In genomic region chr2:171522057-171522803, GRCh38 we compare ENCODE assay signal across 1 cellular context.
TF ChIP-seq lines count a peak whose summit lies in the region.

CYBRD1 (plus strand) TSS chr2:171522474; CDS start chr2:171522546, 72 bp downstream.

TF ChIP-seq in K562, 482 proteins besides CTCF, POLR2A, EP300 and RAD21 (continued from another document and continues in another):
- peak; percentile 37; the same call in 1 of the 2 replicates for TF ChIP-seq DDX20 (tag; IDR thresholded peaks at IDR 0.05; ENCODE audit: low read depth)
- no peak for TF ChIP-seq SAFB (IDR thresholded peaks at IDR 0.05; ENCODE audit: borderline replicate concordance, low read depth, low read length)
- TF ChIP-seq MTF1 (CRISPR knock-in tag; IDR thresholded peaks at IDR 0.05; ENCODE audit: borderline replicate concordance): 0 out of 2 replicates have a peak, but pooled peaks have one; percentile 7
- peak; percentile 74; the same call in 1 of the 2 replicates for TF ChIP-seq TRIM28 (IDR thresholded peaks at IDR 0.05)
- TF ChIP-seq ZNF175 (CRISPR knock-in tag; IDR thresholded peaks at IDR 0.05; ENCODE audit: low read depth): peak; percentile 83; the same call in 1 of the 2 replicates
- peak; percentile 73; the same call in 1 of the 2 replicates for TF ChIP-seq KLF6 (CRISPR knock-in tag; IDR thresholded peaks at IDR 0.05; ENCODE audit: borderline replicate concordance)
- peak; percentile 57 for TF ChIP-seq RBBP5 (IDR thresholded peaks at IDR 0.05; ENCODE audit: borderline replicate concordance, insufficient read depth, low read length, poor library complexity, severe bottlenecking)
- no peak for TF ChIP-seq GTF3C2 (IDR thresholded peaks at IDR 0.05; ENCODE audit: borderline replicate concordance, extremely low read depth, insufficient read length)
- TF ChIP-seq YY1 (IDR thresholded peaks at IDR 0.05; ENCODE audit: borderline replicate concordance in 1 of 3, control insufficient read depth in 1 of 3, extremely low read depth in 1 of 3, insufficient read depth in 3 of 3, insufficient read length in 1 of 3, insufficient replicate concordance in 2 of 3, low read depth in 1 of 3, low read length in 2 of 3): peak in 2 of 3 experiments; percentile 68 to 83
- no peak for TF ChIP-seq ZBTB43 (CRISPR knock-in tag; IDR thresholded peaks at IDR 0.05)
- peak; percentile 56; the same call in 1 of the 2 replicates for TF ChIP-seq ZNF79 (CRISPR knock-in tag; IDR thresholded peaks at IDR 0.05; ENCODE audit: low read depth)
- TF ChIP-seq TCF7 (IDR thresholded peaks at IDR 0.05; ENCODE audit: borderline replicate concordance): peak; percentile 61; the same call in 1 of the 2 replicates
- TF ChIP-seq CHD4 (IDR thresholded peaks at IDR 0.05; ENCODE audit: insufficient read depth, insufficient replicate concordance, low read depth, low read length, poor library complexity, severe bottlenecking): peak; percentile 14
- peak; percentile 69 for TF ChIP-seq BHLHE40 (IDR thresholded peaks at IDR 0.05; ENCODE audit: low read length)
- TF ChIP-seq PRDM10 (IDR thresholded peaks at IDR 0.05; ENCODE audit: partially characterized antibody): peak; percentile 55
- TF ChIP-seq SRSF7 (optimal IDR thresholded peaks at IDR 0.05; ENCODE audit: low read depth, low read length): no peak
- TF ChIP-seq HSF4 (CRISPR knock-in tag; IDR thresholded peaks at IDR 0.05; ENCODE audit: borderline replicate concordance): no peak
- peak; percentile 95 to 99 for TF ChIP-seq TEAD1 (CRISPR knock-in tag; IDR thresholded peaks at IDR 0.05)
- TF ChIP-seq BACH1 (tag; IDR thresholded peaks at IDR 0.05): 0 out of 2 replicates have a peak, but pooled peaks have one; percentile 1
- 0 out of 2 replicates have a peak, but pooled peaks have one; percentile 65 for TF ChIP-seq ERF (CRISPR knock-in tag; IDR thresholded peaks at IDR 0.05)
- no peak for TF ChIP-seq TFAM (CRISPR knock-in tag; conservative IDR thresholded peaks at IDR 0.05)
- peak; percentile 58; the same call in 1 of the 2 replicates for TF ChIP-seq HEY1 (CRISPR knock-in tag; IDR thresholded peaks at IDR 0.05; ENCODE audit: borderline replicate concordance)
- TF ChIP-seq NKRF (IDR thresholded peaks at IDR 0.05; ENCODE audit: borderline replicate concordance): peak; percentile 30
- peak; percentile 91 for TF ChIP-seq MGA (IDR thresholded peaks at IDR 0.05)
- TF ChIP-seq USF1 (CRISPR knock-in tag; IDR thresholded peaks at IDR 0.05): peak; percentile 74
- TF ChIP-seq PATZ1 (CRISPR knock-in tag; IDR thresholded peaks at IDR 0.05; ENCODE audit: borderline replicate concordance): peak; percentile 85; the same call in 1 of the 2 replicates
- peak; percentile 12; the same call in 1 of the 2 replicates for TF ChIP-seq ZNF143 (CRISPR knock-in tag; IDR thresholded peaks at IDR 0.05)
- TF ChIP-seq EP400 (IDR thresholded peaks at IDR 0.05): peak; percentile 77
